1 cellular context compared by ENCODE assay signal in genomic region chr2:171794918-171795317, GRCh38.
TF ChIP-seq lines count a peak whose summit lies in the region.

No MANE protein-coding gene starts in this region.

TF ChIP-seq in IMR-90, 13 proteins besides CTCF, POLR2A, EP300 and RAD21 (continued from another document):
- TF ChIP-seq CHD1 (IDR thresholded peaks at IDR 0.05; ENCODE audit: low read depth, low read length) (no peak), FOS (IDR thresholded peaks at IDR 0.05; ENCODE audit: low read depth, low read length) (no peak), MXI1 (IDR thresholded peaks at IDR 0.05; ENCODE audit: borderline replicate concordance, low read depth, low read length) (no peak)
